ENCODE assay signal across 8 cellular contexts in genomic region chr16:30922420-30922959, GRCh38. TPM values are rescaled to one million over a fixed set of nuclear protein-coding genes. Genes with fewer than 3 reads are reported as not detected.
A peak's percentile ranks its signal among the peaks of the same experiment; 100 is the strongest.
DNase-seq lines count a peak whose midpoint lies in the region; ATAC-seq and TF ChIP-seq lines count a peak whose summit lies in the region.

No MANE protein-coding gene starts in this region.

- H3K9me3 Mint-ChIP-seq in activated naive CD8-positive, alpha-beta T cell (ENCODE audit: low read depth): no peaks in the 10 kb centered on the region

- no peaks in the 10 kb centered on the region for H3K27me3 Mint-ChIP-seq in activated naive CD8-positive, alpha-beta T cell

- peak overlapping the region; percentile 99 for H3K27ac ChIP-seq in temporal lobe (ENCODE audit: low read depth, low read length)

- DNase-seq in GM03348 (ENCODE audit: low spot score) (peak; percentile 96), NCI-H1092 (lab: John Stamatoyannopoulos, UW) (peak; percentile 99), glomerular endothelial cell (ENCODE audit: extremely low read depth, low read depth, low spot score) (peak; percentile 94), occipital lobe (lab: John Stamatoyannopoulos, UW) (peak; percentile 100)

- H3K36me3 Mint-ChIP-seq in activated naive CD8-positive, alpha-beta T cell: no peaks in the 10 kb centered on the region

- peaks cover 7% of the 10 kb centered on the region for H3K4me1 Mint-ChIP-seq in activated naive CD8-positive, alpha-beta T cell (ENCODE audit: low read depth)

- ATAC-seq in HG02610 (IDR thresholded peaks at IDR 0.05; ENCODE audit: unreplicated experiment) (peak; percentile 64), SK-N-SH treated with all-trans-retinoic acid at 6 μM for 48 hours (peak; percentile 86)

- H3K4me3 Mint-ChIP-seq in activated naive CD8-positive, alpha-beta T cell: peak overlapping the region; percentile 99

- H3K27ac Mint-ChIP-seq in activated naive CD8-positive, alpha-beta T cell: peak overlapping the region; percentile 100

TF ChIP-seq in SK-N-SH treated with all-trans-retinoic acid at 6 μM for 48 hours, 23 proteins besides CTCF, POLR2A, EP300 and RAD21:
- TF ChIP-seq ZFP3 (CRISPR knock-in tag; IDR thresholded peaks at IDR 0.05): peak; percentile 75; the same call in 1 of the 2 replicates
- TF ChIP-seq CSDC2 (CRISPR knock-in tag; IDR thresholded peaks at IDR 0.05): peak; percentile 76; the same call in 1 of the 2 replicates
- no peak for TF ChIP-seq TOX (CRISPR knock-in tag; IDR thresholded peaks at IDR 0.05; ENCODE audit: borderline replicate concordance)
- peak; percentile 96 for TF ChIP-seq TSHZ2 (CRISPR knock-in tag; IDR thresholded peaks at IDR 0.05)
TF ChIP-seq in SK-N-SH treated with all-trans-retinoic acid at 6 μM for 48 hours: peak in this region for 3.

RNA-seq across cellular contexts. Expression of gene FBXL19, which starts 0.9 kb away (rescaled TPM):
- 29.5 and 29.9 TPM in 2 replicates for total RNA-seq in glomerular endothelial cell
- total RNA-seq in occipital lobe: 56.1 TPM
- 42.3 TPM for total RNA-seq in temporal lobe

RNA-seq across cellular contexts. Expression of gene CTF1, which starts 26.1 kb away (rescaled TPM):
- total RNA-seq in glomerular endothelial cell (0.19 and 0.53 TPM in 2 replicates), occipital lobe (not detected), temporal lobe (under 0.01 TPM)

RNA-seq across cellular contexts. Expression of gene ORAI3, which starts 26.4 kb away (rescaled TPM):
- total RNA-seq in glomerular endothelial cell (40.0 and 47.3 TPM in 2 replicates), occipital lobe (5.5 TPM), temporal lobe (2.7 TPM)

RNA-seq across cellular contexts. Expression of gene BCL7C, which starts 28.6 kb away (rescaled TPM):
- total RNA-seq in glomerular endothelial cell: 44.5 and 54.5 TPM in 2 replicates
- total RNA-seq in occipital lobe: 29.6 TPM
- 27.0 TPM for total RNA-seq in temporal lobe

RNA-seq across cellular contexts. Expression of gene SETD1A, which starts 35.1 kb away (rescaled TPM):
- total RNA-seq in glomerular endothelial cell: 12.5 and 24.6 TPM in 2 replicates
- 1.6 TPM for total RNA-seq in occipital lobe
- 3.4 TPM for total RNA-seq in temporal lobe

Comparison
In these comparisons a context has a peak if more than half of its experiments do, and no peak if none do; other contexts are left out.
1. Peak in every context shown above with its lines: DNase-seq, ATAC-seq and H3K27ac ChIP-seq.